17 cellular contexts compared by ENCODE assay signal in genomic region chr10:47369251-47369894, GRCh38. TPM values are rescaled to one million over a fixed set of nuclear protein-coding genes. Genes with fewer than 3 reads are reported as not detected.
DNase-seq lines count a peak whose midpoint lies in the region; ATAC-seq and TF ChIP-seq lines count a peak whose summit lies in the region.
"Had no signal": no experiment of that assay in that cellular context is flagged by ENCODE, and none has a peak within 500 bp of the region (broad histone marks: within the 10 kb centered on the region; RNA-seq: fewer than 3 reads in every experiment).

No MANE protein-coding gene starts in this region.

- TF ChIP-seq CTCF in testis (IDR thresholded peaks at IDR 0.05): no peak

- H3K36me3 ChIP-seq in testis (ENCODE audit: low read depth, missing control alignments): no peaks in the 10 kb centered on the region

- intact Hi-C loops in testis (cut with DNase I; ENCODE audit: low total_unique reads): no loop called here

- WGBS in testis, 2 donors: 75 to 79% methylated on average over 9 of the region's 9 CpGs

- H3K27me3 Mint-ChIP-seq in activated naive CD4-positive, alpha-beta T cell treated with anti-CD3 and anti-CD28 coated beads, Interleukin-2, amount 10 ng/mL, durations not matched to agents 7 days and 5 days: peaks cover 19% of the 10 kb centered on the region
- H3K27me3 Mint-ChIP-seq in activated CD8-positive, alpha-beta memory T cell treated with anti-CD3 and anti-CD28 coated beads, Interleukin-2, amount 10 ng/mL, durations not matched to agents 7 days and 5 days: peaks cover 5% of the 10 kb centered on the region

- H3K27ac ChIP-seq in testis: no peak overlapping the region

- no peaks in the 10 kb centered on the region for H3K9me3 Mint-ChIP-seq in activated naive CD4-positive, alpha-beta T cell treated with anti-CD3 and anti-CD28 coated beads, Interleukin-2, amount 10 ng/mL, durations not matched to agents 7 days and 5 days
- H3K9me3 Mint-ChIP-seq in activated CD8-positive, alpha-beta memory T cell treated with anti-CD3 and anti-CD28 coated beads, Interleukin-2, amount 10 ng/mL, durations not matched to agents 7 days and 5 days (ENCODE audit: low read depth): no peaks in the 10 kb centered on the region

- no peaks in the 10 kb centered on the region for H3K9me3 ChIP-seq in testis

- peak; percentile 9 for DNase-seq in activated naive CD4-positive, alpha-beta T cell treated with anti-CD3 and anti-CD28 coated beads, Interleukin-2, amount 10 ng/mL, durations not matched to agents 7 days and 5 days
- DNase-seq in activated naive CD4-positive, alpha-beta T cell treated with anti-CD3 and anti-CD28 coated beads, Interleukin-2, amount 50 U/mL, for 16 hours: no peak
- peak; percentile 35 for DNase-seq in activated CD8-positive, alpha-beta memory T cell treated with anti-CD3 and anti-CD28 coated beads, Interleukin-2, amount 10 ng/mL, durations not matched to agents 7 days and 5 days
- DNase-seq in left lobe of liver (ENCODE audit: low spot score) (peak; percentile 14), testis (peak; percentile 7), NOMO-1 treated with dmso at 0.1 percent for 144 hours (lab: John Stamatoyannopoulos, UW; ENCODE audit: unreplicated experiment) (no peak), NCI-H345 treated with DMSO at 0.1 percent for 48 hours (lab: John Stamatoyannopoulos, UW; ENCODE audit: unreplicated experiment) (no peak)
- DNase-seq: C1 segment of cervical spinal cord, GF-D8, NCI-H1048, NCI-H146, NCI-H2081 treated with DMSO at 0.1 percent for 48 hours, SHP77 treated with DMSO at 0.1 percent for 48 hours had no signal

- H3K4me3 ChIP-seq in testis: no peak overlapping the region

- H3K4me3 Mint-ChIP-seq in activated naive CD4-positive, alpha-beta T cell treated with anti-CD3 and anti-CD28 coated beads, Interleukin-2, amount 10 ng/mL, durations not matched to agents 7 days and 5 days: no peak overlapping the region
- no peak overlapping the region for H3K4me3 Mint-ChIP-seq in activated CD8-positive, alpha-beta memory T cell treated with anti-CD3 and anti-CD28 coated beads, Interleukin-2, amount 10 ng/mL, durations not matched to agents 7 days and 5 days

- no peak overlapping the region for H3K27ac Mint-ChIP-seq in activated naive CD4-positive, alpha-beta T cell treated with anti-CD3 and anti-CD28 coated beads, Interleukin-2, amount 10 ng/mL, durations not matched to agents 7 days and 5 days
- no peak overlapping the region for H3K27ac Mint-ChIP-seq in activated CD8-positive, alpha-beta memory T cell treated with anti-CD3 and anti-CD28 coated beads, Interleukin-2, amount 10 ng/mL, durations not matched to agents 7 days and 5 days

- no peaks in the 10 kb centered on the region for H3K36me3 Mint-ChIP-seq in activated naive CD4-positive, alpha-beta T cell treated with anti-CD3 and anti-CD28 coated beads, Interleukin-2, amount 10 ng/mL, durations not matched to agents 7 days and 5 days
- H3K36me3 Mint-ChIP-seq in activated CD8-positive, alpha-beta memory T cell treated with anti-CD3 and anti-CD28 coated beads, Interleukin-2, amount 10 ng/mL, durations not matched to agents 7 days and 5 days: no peaks in the 10 kb centered on the region

- TF ChIP-seq POLR2A in testis (IDR thresholded peaks at IDR 0.05): no peak

- H3K27me3 ChIP-seq in testis: no peaks in the 10 kb centered on the region

- H3K4me1 ChIP-seq in testis: no peaks in the 10 kb centered on the region

- CTCF ChIA-PET in activated naive CD4-positive, alpha-beta T cell treated with anti-CD3 and anti-CD28 coated beads, Interleukin-2, amount 10 ng/mL, durations not matched to agents 7 days and 5 days (lab: Charles Lee): interaction anchor here (1.3 kb wide), 1 partner anchor 29 kb away, joined by 4 read pairs; no protein-coding TSS in a partner anchor
- CTCF ChIA-PET in activated CD8-positive, alpha-beta memory T cell treated with anti-CD3 and anti-CD28 coated beads, Interleukin-2, amount 10 ng/mL, durations not matched to agents 7 days and 5 days (lab: Charles Lee): no interaction called here

- no peak for ATAC-seq in activated CD8-positive, alpha-beta memory T cell treated with anti-CD3 and anti-CD28 coated beads, Interleukin-2, amount 10 ng/mL, durations not matched to agents 7 days and 5 days
- ATAC-seq in left lobe of liver (no peak), HG03159 (IDR thresholded peaks at IDR 0.05; ENCODE audit: unreplicated experiment) (no peak)
- ATAC-seq: Panc1 had no signal

- peaks cover 11% of the 10 kb centered on the region for H3K4me1 Mint-ChIP-seq in activated naive CD4-positive, alpha-beta T cell treated with anti-CD3 and anti-CD28 coated beads, Interleukin-2, amount 10 ng/mL, durations not matched to agents 7 days and 5 days
- no peaks in the 10 kb centered on the region for H3K4me1 Mint-ChIP-seq in activated CD8-positive, alpha-beta memory T cell treated with anti-CD3 and anti-CD28 coated beads, Interleukin-2, amount 10 ng/mL, durations not matched to agents 7 days and 5 days

RNA-seq across cellular contexts. Expression of gene ZNF488, which starts 14.7 kb away (rescaled TPM):
- under 1 TPM in 1 of 2 experiments, not detected in 1; 0.12 TPM for total RNA-seq in activated CD8-positive, alpha-beta memory T cell treated with anti-CD3 and anti-CD28 coated beads, Interleukin-2, amount 10 ng/mL, durations not matched to agents 7 days and 5 days
- total RNA-seq in left lobe of liver (0.08 TPM), testis (1 to 10 TPM; 2.7 to 3.2 TPM)
- polyA plus RNA-seq in testis (ENCODE audit: insufficient read depth, low read depth, low replicate concordance): 2.0 TPM

RNA-seq across cellular contexts. Expression of gene RBP3, which starts 21.2 kb away (rescaled TPM):
- total RNA-seq in activated CD8-positive, alpha-beta memory T cell treated with anti-CD3 and anti-CD28 coated beads, Interleukin-2, amount 10 ng/mL, durations not matched to agents 7 days and 5 days: not detected
- total RNA-seq in left lobe of liver: not detected
- under 1 TPM in 1 of 2 donors, not detected in 1; 0.25 TPM for total RNA-seq in testis
- polyA plus RNA-seq in testis (ENCODE audit: insufficient read depth, low read depth, low replicate concordance): 0.09 TPM
- total RNA-seq: Daoy, MCF 10A had no signal

RNA-seq across cellular contexts. Expression of gene GDF2, which starts 47.1 kb away (rescaled TPM):
- total RNA-seq in activated CD8-positive, alpha-beta memory T cell treated with anti-CD3 and anti-CD28 coated beads, Interleukin-2, amount 10 ng/mL, durations not matched to agents 7 days and 5 days: not detected
- 7.2 TPM for total RNA-seq in left lobe of liver
- under 1 TPM; 0.19 to 0.39 TPM for total RNA-seq in testis
- not detected for polyA plus RNA-seq in testis (ENCODE audit: insufficient read depth, low read depth, low replicate concordance)
- total RNA-seq: Daoy, MCF 10A had no signal

Comparison
In these comparisons a context has a peak if more than half of its experiments do, and no peak if none do; other contexts are left out.
1. DNase-seq: peak in activated naive CD4-positive, alpha-beta T cell treated with anti-CD3 and anti-CD28 coated beads, Interleukin-2, amount 10 ng/mL, durations not matched to agents 7 days and 5 days (single experiment), activated CD8-positive, alpha-beta memory T cell treated with anti-CD3 and anti-CD28 coated beads, Interleukin-2, amount 10 ng/mL, durations not matched to agents 7 days and 5 days (single experiment), left lobe of liver (single experiment) and testis (single experiment); none in activated naive CD4-positive, alpha-beta T cell treated with anti-CD3 and anti-CD28 coated beads, Interleukin-2, amount 50 U/mL, for 16 hours (single experiment), NOMO-1 treated with dmso at 0.1 percent for 144 hours (single experiment) and NCI-H345 treated with DMSO at 0.1 percent for 48 hours (single experiment).